ENCODE assay signal across 16 cellular contexts in genomic region chr15:33179874-33180273, GRCh38. TPM values are rescaled to one million over a fixed set of nuclear protein-coding genes. Genes with fewer than 3 reads are reported as not detected.
DNase-seq lines count a peak whose midpoint lies in the region; ATAC-seq and TF ChIP-seq lines count a peak whose summit lies in the region.
"Had no signal": no experiment of that assay in that cellular context is flagged by ENCODE, and none has a peak within 500 bp of the region (broad histone marks: within the 10 kb centered on the region; RNA-seq: fewer than 3 reads in every experiment).

No MANE protein-coding gene starts in this region.

- H3K27ac Mint-ChIP-seq in endodermal cell (peak overlapping the region; percentile 50), nephron progenitor cell (peak overlapping the region; percentile 21), T-cell (no peak overlapping the region)
- no peak overlapping the region for H3K27ac Mint-ChIP-seq in activated naive CD8-positive, alpha-beta T cell treated with anti-CD3 and anti-CD28 coated beads for 36 hours
- H3K27ac Mint-ChIP-seq: CD14-positive monocyte; CD8-positive, alpha-beta T cell had no signal

- peaks cover 13% of the 10 kb centered on the region for H3K4me1 ChIP-seq in HUES48 (ENCODE audit: control insufficient read depth, insufficient read depth, low read length)
- peaks cover 5% of the 10 kb centered on the region for H3K4me1 ChIP-seq in endodermal cell (ENCODE audit: control insufficient read depth, insufficient read depth, low read length)

- DNase-seq in ELF-1 (ENCODE audit: low read depth, low spot score) (peak; percentile 62), endodermal cell (peak; percentile 42), nephron progenitor cell (no peak), NCI-H1105 (lab: John Stamatoyannopoulos, UW) (no peak), T-cell (no peak)
- no peak for DNase-seq in activated naive CD8-positive, alpha-beta T cell treated with anti-CD3 and anti-CD28 coated beads for 36 hours
- DNase-seq: CD8-positive, alpha-beta T cell; COR-L47; DMS153; DMS79 treated with DMSO at 0.1 percent for 48 hours; EL; GDM1 had no signal

- H3K4me1 Mint-ChIP-seq in endodermal cell (peaks cover 12% of the 10 kb centered on the region), nephron progenitor cell (peaks cover 59% of the 10 kb centered on the region), T-cell (no peaks in the 10 kb centered on the region)
- no peaks in the 10 kb centered on the region for H3K4me1 Mint-ChIP-seq in activated naive CD8-positive, alpha-beta T cell treated with anti-CD3 and anti-CD28 coated beads for 36 hours

- no peaks in the 10 kb centered on the region for H3K36me3 ChIP-seq in HUES48 (ENCODE audit: control insufficient read depth, insufficient read depth, low read length)
- no peaks in the 10 kb centered on the region for H3K36me3 ChIP-seq in endodermal cell (ENCODE audit: control insufficient read depth, insufficient read depth, low read length)

- TF ChIP-seq CTCF in endodermal cell (conservative IDR thresholded peaks at IDR 0.05) (no peak), nephron progenitor cell (IDR thresholded peaks at IDR 0.05) (no peak)

- no peak overlapping the region for H3K27ac ChIP-seq in HUES48 (ENCODE audit: low read depth, low read length)
- H3K27ac ChIP-seq in endodermal cell (ENCODE audit: low read depth, low read length), result no peak overlapping the region
- H3K27ac ChIP-seq: 22Rv1 had no signal

- H3K27me3 ChIP-seq in HUES48 (ENCODE audit: control insufficient read depth, insufficient read depth, low read length), result no peaks in the 10 kb centered on the region
- H3K27me3 ChIP-seq in endodermal cell (ENCODE audit: control insufficient read depth, insufficient read depth, low read length, poor library complexity, severe bottlenecking), result no peaks in the 10 kb centered on the region

- H3K9ac ChIP-seq in HUES48 (ENCODE audit: low read depth, low read length) (no peak overlapping the region), endodermal cell (ENCODE audit: extremely low read depth, low read length, poor library complexity, severe bottlenecking) (no peak overlapping the region)

- POLR2A ChIA-PET in T-cell (lab: Charles Lee), result no interaction called here

- H3K9me3 ChIP-seq in HUES48 (ENCODE audit: control insufficient read depth, insufficient read depth, low read length), result no peaks in the 10 kb centered on the region
- H3K9me3 ChIP-seq in endodermal cell (ENCODE audit: control insufficient read depth, low read length), result no peaks in the 10 kb centered on the region

- 71 to 81% methylated on average over 5 of the region's 5 CpGs for WGBS in endodermal cell (ENCODE audit: insufficient coverage in 1 of 2, insufficient read length in 1 of 2), 2 experiments

- CTCF ChIA-PET in T-cell (lab: Charles Lee), result no interaction called here

- peak overlapping the region; percentile 13; the same call in 1 of the 2 replicates for H3K4me3 ChIP-seq in HUES48 (ENCODE audit: low read depth, low read length)
- H3K4me3 ChIP-seq in endodermal cell (ENCODE audit: low read length), result no peak overlapping the region

- H3K36me3 Mint-ChIP-seq in endodermal cell (ENCODE audit: low read depth) (no peaks in the 10 kb centered on the region), nephron progenitor cell (ENCODE audit: low read depth) (no peaks in the 10 kb centered on the region), T-cell (no peaks in the 10 kb centered on the region)
- no peaks in the 10 kb centered on the region for H3K36me3 Mint-ChIP-seq in activated naive CD8-positive, alpha-beta T cell treated with anti-CD3 and anti-CD28 coated beads for 36 hours
- H3K36me3 Mint-ChIP-seq: CD14-positive monocyte; CD8-positive, alpha-beta T cell had no signal

- H3K9me3 Mint-ChIP-seq in endodermal cell, result no peaks in the 10 kb centered on the region
- H3K9me3 Mint-ChIP-seq in nephron progenitor cell, result no peaks in the 10 kb centered on the region
- no peaks in the 10 kb centered on the region for H3K9me3 Mint-ChIP-seq in activated naive CD8-positive, alpha-beta T cell treated with anti-CD3 and anti-CD28 coated beads for 36 hours
- H3K9me3 Mint-ChIP-seq in T-cell, result no peaks in the 10 kb centered on the region
- H3K9me3 Mint-ChIP-seq: CD14-positive monocyte; CD8-positive, alpha-beta T cell had no signal

- H3K4me3 Mint-ChIP-seq in endodermal cell (no peak overlapping the region), nephron progenitor cell (no peak overlapping the region), T-cell (no peak overlapping the region)
- no peak overlapping the region for H3K4me3 Mint-ChIP-seq in activated naive CD8-positive, alpha-beta T cell treated with anti-CD3 and anti-CD28 coated beads for 36 hours
- H3K4me3 Mint-ChIP-seq: CD14-positive monocyte; CD8-positive, alpha-beta T cell had no signal

- H3K27me3 Mint-ChIP-seq in endodermal cell (ENCODE audit: insufficient read depth) (no peaks in the 10 kb centered on the region), nephron progenitor cell (ENCODE audit: low read depth, poor library complexity) (no peaks in the 10 kb centered on the region), T-cell (no peaks in the 10 kb centered on the region)
- H3K27me3 Mint-ChIP-seq in activated naive CD8-positive, alpha-beta T cell treated with anti-CD3 and anti-CD28 coated beads for 36 hours, result no peaks in the 10 kb centered on the region

- ATAC-seq in T-cell (replicated peaks in 1 of 4) (no peak), HG02678 (IDR thresholded peaks at IDR 0.05; ENCODE audit: unreplicated experiment) (no peak)
- ATAC-seq: CD8-positive, alpha-beta T cell had no signal

RNA-seq across cellular contexts. Expression of gene FMN1, which starts 14.6 kb away (rescaled TPM):
- total RNA-seq in endodermal cell, result 1 to 10 TPM in 1 of 2 donors, under 1 TPM in 1; 0.60 to 1.1 TPM
- 3.8 TPM for polyA plus RNA-seq in endodermal cell (2013, experiment 1 of 2)
- polyA plus RNA-seq in endodermal cell (2013, experiment 2 of 2), result 1.4 TPM
- under 1 TPM; 0.14 to 0.31 TPM for total RNA-seq in activated naive CD8-positive, alpha-beta T cell treated with anti-CD3 and anti-CD28 coated beads for 36 hours
- 10 to 100 TPM in 3 of 5 donors, under 1 TPM in 2; 0.20 to 22.4 (median 14.9) TPM for total RNA-seq in T-cell

Comparison
In these comparisons a context has a peak if more than half of its experiments do, and no peak if none do; other contexts are left out.
1. DNase-seq: peak in ELF-1 (single experiment) and endodermal cell (single experiment); none in nephron progenitor cell (single experiment), activated naive CD8-positive, alpha-beta T cell treated with anti-CD3 and anti-CD28 coated beads for 36 hours (single experiment), NCI-H1105 (single experiment) and T-cell (0 of 34).
2. H3K27ac Mint-ChIP-seq: peak in endodermal cell (single experiment) and nephron progenitor cell (single experiment); none in activated naive CD8-positive, alpha-beta T cell treated with anti-CD3 and anti-CD28 coated beads for 36 hours (single experiment) and T-cell (0 of 2).